In the genomic region with DNA sequence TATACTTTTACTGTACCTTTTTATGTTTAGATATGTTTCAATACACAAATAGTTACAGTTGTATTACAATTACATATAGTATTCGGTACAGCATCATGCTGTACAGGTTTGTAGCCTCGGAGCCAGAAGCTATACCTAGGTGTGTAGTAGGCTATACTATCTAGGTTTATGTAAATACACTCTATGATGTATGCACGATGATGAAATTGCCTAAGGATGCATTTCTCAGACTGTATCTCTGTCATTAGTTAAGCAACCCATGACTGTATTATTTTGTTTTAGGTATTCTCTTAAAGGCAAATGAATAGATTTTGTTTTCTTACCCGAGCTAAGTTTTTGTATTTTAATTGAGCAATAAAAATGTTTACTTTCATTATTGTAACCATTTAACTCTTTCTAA, we compare ENCODE assay signal across 23 cellular contexts. TPM values are rescaled to one million over a fixed set of nuclear protein-coding genes. Genes with fewer than 3 reads are reported as not detected.
DNase-seq lines count a peak whose midpoint lies in the region; ATAC-seq, FAIRE-seq and TF ChIP-seq lines count a peak whose summit lies in the region.
"Had no signal": no experiment of that assay in that cellular context is flagged by ENCODE, and none has a peak within 500 bp of the region (broad histone marks: within the 10 kb centered on the region; RNA-seq: fewer than 3 reads in every experiment).

No MANE protein-coding gene starts in this region.

- no peak overlapping the region for H3K14ac ChIP-seq in trophoblast cell (ENCODE audit: low read length)

- DNase-seq in T47D (ENCODE audit: low read depth in 1 of 2, low spot score in 1 of 2), result peak; percentile 11 to 65
- DNase-seq in breast epithelium (ENCODE audit: low spot score in 2 of 2), result no peak
- DNase-seq in NCI-H69 (lab: John Stamatoyannopoulos, UW), result peak; percentile 13
- DNase-seq in bronchial epithelial cell (ENCODE audit: low read depth), result peak; percentile 50
- DNase-seq in trophoblast cell, result peak; percentile 26 to 88
- DNase-seq in sigmoid colon, result no peak
- DNase-seq: 8988T; C1 segment of cervical spinal cord; Calu3; CD4-positive, alpha-beta memory T cell; COR-L47; DMS53; DMS79 treated with DMSO at 0.1 percent for 48 hours; GF-D8; GM23248; H7; HCEC 1CT had no signal

- H3K4me3 ChIP-seq in breast epithelium (no peak overlapping the region), bronchial epithelial cell (ENCODE audit: low read depth, low read length) (no peak overlapping the region), trophoblast cell (ENCODE audit: low read depth, low read length) (no peak overlapping the region), sigmoid colon (no peak overlapping the region)
- H3K4me3 ChIP-seq: GM23248 had no signal

- H3K27ac ChIP-seq in breast epithelium (no peak overlapping the region), trophoblast cell (ENCODE audit: low read depth, low read length) (no peak overlapping the region), sigmoid colon (no peak overlapping the region)
- H3K27ac ChIP-seq: GM23248 had no signal

- H3K79me2 ChIP-seq in trophoblast cell (ENCODE audit: control insufficient read depth, insufficient read depth, low read length, poor library complexity), result no peaks in the 10 kb centered on the region

- H2BK5ac ChIP-seq in trophoblast cell (ENCODE audit: low read depth, low read length, poor library complexity), result no peak overlapping the region

- TF ChIP-seq EP300 in sigmoid colon (IDR thresholded peaks at IDR 0.05), result no peak

- H3K36me3 ChIP-seq in breast epithelium (no peaks in the 10 kb centered on the region), bronchial epithelial cell (ENCODE audit: control insufficient read depth, insufficient read depth, low read length) (no peaks in the 10 kb centered on the region), trophoblast cell (ENCODE audit: control insufficient read depth in 1 of 2, insufficient read depth in 2 of 2, low read length in 2 of 2) (no peaks in the 10 kb centered on the region), sigmoid colon (no peaks in the 10 kb centered on the region)

- no peak overlapping the region for H3K4me2 ChIP-seq in trophoblast cell (ENCODE audit: low read length)

- H3K27me3 ChIP-seq in breast epithelium, result no peaks in the 10 kb centered on the region
- H3K27me3 ChIP-seq in bronchial epithelial cell (ENCODE audit: control insufficient read depth, insufficient read depth, low read length), result no peaks in the 10 kb centered on the region
- no peaks in the 10 kb centered on the region for H3K27me3 ChIP-seq in trophoblast cell (ENCODE audit: insufficient read depth, low read length)
- H3K27me3 ChIP-seq in sigmoid colon, result no peaks in the 10 kb centered on the region

- H4K12ac ChIP-seq in trophoblast cell (ENCODE audit: low read depth, low read length), result no peak overlapping the region

- WGBS in trophoblast cell (ENCODE audit: extremely low coverage, insufficient coverage, insufficient read length), result no CpG with 5 or more reads among the region's 4 CpGs
- WGBS in sigmoid colon, 2 donors, result 58 to 77% methylated on average over 4 of the region's 4 CpGs

- no peak overlapping the region for H4K8ac ChIP-seq in trophoblast cell (ENCODE audit: low read depth, low read length)

- no peaks in the 10 kb centered on the region for H3K4me1 ChIP-seq in breast epithelium
- no peaks in the 10 kb centered on the region for H3K4me1 ChIP-seq in trophoblast cell (ENCODE audit: control insufficient read depth in 1 of 2, insufficient read depth in 2 of 2, low read length in 2 of 2)
- H3K4me1 ChIP-seq in sigmoid colon, result no peaks in the 10 kb centered on the region

- intact Hi-C loops in breast epithelium (cut with DNase I; ENCODE audit: low total_unique reads) (loop anchor here (5.0 kb wide), 1 partner anchor 80 kb away; no protein-coding TSS in a partner anchor), sigmoid colon (cut with DNase I) (no loop called here)

- TF ChIP-seq POLR2A in breast epithelium (IDR thresholded peaks at IDR 0.05) (no peak), sigmoid colon (IDR thresholded peaks at IDR 0.05) (no peak)

- no peaks in the 10 kb centered on the region for H3K79me1 ChIP-seq in trophoblast cell (ENCODE audit: low read length)

- H3K9ac ChIP-seq in trophoblast cell (ENCODE audit: low read length), result no peak overlapping the region
- H3K9ac ChIP-seq: GM23248 had no signal

- ATAC-seq in esophagus mucosa (no peak), GM19397 (IDR thresholded peaks at IDR 0.05; ENCODE audit: unreplicated experiment) (no peak)

- no peak overlapping the region for H3K23ac ChIP-seq in trophoblast cell (ENCODE audit: low read length)

- no peak overlapping the region for H3K4ac ChIP-seq in trophoblast cell (ENCODE audit: low read depth, low read length)

- no peak overlapping the region for H3K18ac ChIP-seq in trophoblast cell (ENCODE audit: low read length)

- no peak for FAIRE-seq in bronchial epithelial cell (lab: Jason Lieb, UNC)
- FAIRE-seq: GM12891, GM18507, H1 had no signal

- H2AK5ac ChIP-seq in trophoblast cell (ENCODE audit: low read length), result no peak overlapping the region

- H4K91ac ChIP-seq in trophoblast cell (ENCODE audit: low read depth, low read length), result no peak overlapping the region

- H3K9me3 ChIP-seq in breast epithelium, result no peaks in the 10 kb centered on the region
- H3K9me3 ChIP-seq in trophoblast cell (ENCODE audit: insufficient read depth, low read depth, low read length), result no peaks in the 10 kb centered on the region
- no peaks in the 10 kb centered on the region for H3K9me3 ChIP-seq in sigmoid colon

- in situ Hi-C loops in T47D (cut with HindIII; ENCODE audit: low pct_unique_long_range_greater_than_20kb, low sequenced_read_pairs), result no loop called here

- no peak overlapping the region for H2BK120ac ChIP-seq in trophoblast cell (ENCODE audit: insufficient read depth, low read length, poor library complexity)

- no peak for TF ChIP-seq CTCF in breast epithelium (IDR thresholded peaks at IDR 0.05)
- no peak for TF ChIP-seq CTCF in bronchial epithelial cell (IDR thresholded peaks at IDR 0.05; ENCODE audit: insufficient read depth, low read length, severe bottlenecking)
- no peak for TF ChIP-seq CTCF in sigmoid colon (IDR thresholded peaks at IDR 0.05)

- H2BK12ac ChIP-seq in trophoblast cell (ENCODE audit: low read length), result no peak overlapping the region

- no peak overlapping the region for H2AFZ ChIP-seq in trophoblast cell (ENCODE audit: insufficient read depth, low read length, poor library complexity)
- H2AFZ ChIP-seq: GM23248 had no signal

RNA-seq across cellular contexts. Expression of a gene that starts 56.4 kb away (rescaled TPM):
- 1 to 10 TPM in 1 of 3 donors, under 1 TPM in 2; 0.48 to 1.3 (median 0.59) TPM for total RNA-seq in breast epithelium
- 0.53 and 0.77 TPM in 2 replicates for total RNA-seq in bronchial epithelial cell
- 0.37 and 0.74 TPM in 2 replicates for polyA plus RNA-seq in trophoblast cell (2013)
- 1 to 10 TPM in 1 of 4 donors, under 1 TPM in 1, not detected in 2; 0.41 to 1.1 TPM for total RNA-seq in sigmoid colon
- polyA plus RNA-seq in sigmoid colon, result under 1 TPM in 1 of 3 donors, not detected in 2; 0.47 TPM
- total RNA-seq in esophagus mucosa, result 1.00 TPM
- total RNA-seq: A673; CD4-positive, alpha-beta memory T cell had no signal
- polyA plus RNA-seq: CD4-positive, alpha-beta memory T cell had no signal

RNA-seq across cellular contexts. Expression of a gene that starts 56.6 kb away (rescaled TPM):
- total RNA-seq in breast epithelium (10 to 100 TPM; 12.0 to 29.3 (median 23.9) TPM), bronchial epithelial cell (24.7 and 33.3 TPM in 2 replicates), sigmoid colon (10 to 100 TPM; 12.2 to 18.5 (median 15.6) TPM), esophagus mucosa (6.5 TPM)
- polyA plus RNA-seq in trophoblast cell (2013), result 6.1 and 6.7 TPM in 2 replicates
- 1 to 10 TPM; 3.0 to 4.3 (median 4.2) TPM for polyA plus RNA-seq in sigmoid colon

Comparison
In these comparisons a context has a peak if more than half of its experiments do, and no peak if none do; other contexts are left out.
1. DNase-seq: peak in T47D (2 of 2), NCI-H69 (single experiment), bronchial epithelial cell (single experiment) and trophoblast cell (2 of 2); none in breast epithelium (0 of 2) and sigmoid colon (single experiment).